In genomic region chr12:124910561-124911478, GRCh38 we compare ENCODE assay signal across 8 cellular contexts. TPM values are rescaled to one million over a fixed set of nuclear protein-coding genes. Genes with fewer than 3 reads are reported as not detected.
DNase-seq lines count a peak whose midpoint lies in the region; ATAC-seq and TF ChIP-seq lines count a peak whose summit lies in the region.

No MANE protein-coding gene starts in this region.

- no peak for ATAC-seq in GM18519 (IDR thresholded peaks at IDR 0.05; ENCODE audit: low FRiP score, unreplicated experiment)
- ATAC-seq in GM18520 (IDR thresholded peaks at IDR 0.05; ENCODE audit: unreplicated experiment), result no peak

- no peaks in the 10 kb centered on the region for H3K27me3 ChIP-seq in adrenal gland
- no peaks in the 10 kb centered on the region for H3K27me3 ChIP-seq in layer of hippocampus (ENCODE audit: control insufficient read depth, insufficient read depth, low read length)
- no peaks in the 10 kb centered on the region for H3K27me3 ChIP-seq in thymus (ENCODE audit: control insufficient read depth, insufficient read depth)

- peaks cover 48% of the 10 kb centered on the region for H3K4me1 Mint-ChIP-seq in activated CD4-positive, alpha-beta T cell treated with anti-CD3 and anti-CD28 coated beads, Interleukin-2, amount 10 ng/mL, durations not matched to agents 24 days and 14 days

- peaks cover 0 to 31% of the 10 kb centered on the region in 2 donors for H3K36me3 ChIP-seq in adrenal gland (replicated peaks in 1 of 2)
- peaks cover 32% of the 10 kb centered on the region for H3K36me3 ChIP-seq in thymus (ENCODE audit: control insufficient read depth, insufficient read depth)

- peak overlapping the region in 1 of 4 donors; percentile 22 for H3K4me3 ChIP-seq in adrenal gland
- H3K4me3 ChIP-seq in thymus (ENCODE audit: low read length), result peak overlapping the region; percentile 5

- peak; percentile 46 to 72 for TF ChIP-seq POLR2A in adrenal gland (IDR thresholded peaks at IDR 0.05)

- TF ChIP-seq CTCF in adrenal gland (IDR thresholded peaks at IDR 0.05), result peak in 1 of 6 experiments; percentile 1

- H3K27ac Mint-ChIP-seq in activated CD4-positive, alpha-beta T cell treated with anti-CD3 and anti-CD28 coated beads, Interleukin-2, amount 10 ng/mL, durations not matched to agents 24 days and 14 days, result peak overlapping the region; percentile 21

- H3K36me3 Mint-ChIP-seq in activated CD4-positive, alpha-beta T cell treated with anti-CD3 and anti-CD28 coated beads, Interleukin-2, amount 10 ng/mL, durations not matched to agents 24 days and 14 days (ENCODE audit: low read depth), result peaks cover 44% of the 10 kb centered on the region

- H3K27ac ChIP-seq in adrenal gland (peak overlapping the region; percentile 18 to 67 (median 39)), layer of hippocampus (ENCODE audit: low read depth, low read length) (peak overlapping the region; percentile 46), thymus (ENCODE audit: low read depth) (no peak overlapping the region)

- DNase-seq in activated CD4-positive, alpha-beta T cell treated with anti-CD3 and anti-CD28 coated beads, Interleukin-2, amount 10 ng/mL, durations not matched to agents 24 days and 14 days, result peak; percentile 64
- no peak for DNase-seq in activated CD4-positive, alpha-beta T cell treated with anti-CD3 and anti-CD28 coated beads for 48 hours
- peak in 3 of 7 donors; percentile 30 to 55 (median 49) for DNase-seq in adrenal gland
- no peak for DNase-seq in SKM-1 (lab: John Stamatoyannopoulos, UW; ENCODE audit: unreplicated experiment)

- H3K4me3 Mint-ChIP-seq in activated CD4-positive, alpha-beta T cell treated with anti-CD3 and anti-CD28 coated beads, Interleukin-2, amount 10 ng/mL, durations not matched to agents 24 days and 14 days, result peak overlapping the region; percentile 62

- WGBS in adrenal gland, 4 donors, result 60 to 66% (median 62%) methylated on average over 9 of the region's 9 CpGs
- WGBS in thymus, result 91% methylated on average over 9 of the region's 9 CpGs

- intact Hi-C loops in activated CD4-positive, alpha-beta T cell treated with anti-CD3 and anti-CD28 coated beads, Interleukin-2, amount 10 ng/mL, durations not matched to agents 24 days and 14 days (cut with micrococcal nuclease), result no loop called here
- intact Hi-C loops in adrenal gland (cut with DNase I), result no loop called here

- H3K27me3 Mint-ChIP-seq in activated CD4-positive, alpha-beta T cell treated with anti-CD3 and anti-CD28 coated beads, Interleukin-2, amount 10 ng/mL, durations not matched to agents 24 days and 14 days, result no peaks in the 10 kb centered on the region

- H3K9me3 Mint-ChIP-seq in activated CD4-positive, alpha-beta T cell treated with anti-CD3 and anti-CD28 coated beads, Interleukin-2, amount 10 ng/mL, durations not matched to agents 24 days and 14 days, result no peaks in the 10 kb centered on the region

- H3K4me1 ChIP-seq in adrenal gland (replicated peaks in 1 of 2), result peaks cover 25 to 34% of the 10 kb centered on the region in 2 donors
- H3K4me1 ChIP-seq in thymus (ENCODE audit: control insufficient read depth, insufficient read depth, low read length), result peaks cover 13% of the 10 kb centered on the region

- H3K9me3 ChIP-seq in adrenal gland (replicated peaks in 1 of 3) (no peaks in the 10 kb centered on the region), thymus (ENCODE audit: control insufficient read depth) (no peaks in the 10 kb centered on the region)

RNA-seq across cellular contexts. Expression of gene UBC, which starts 3.6 kb away (rescaled TPM):
- 778 and 788 TPM in 2 replicates for total RNA-seq in activated CD4-positive, alpha-beta T cell treated with anti-CD3 and anti-CD28 coated beads, Interleukin-2, amount 10 ng/mL, durations not matched to agents 24 days and 14 days
- total RNA-seq in adrenal gland, result 1,000 to 10,000 TPM in 4 of 8 donors, 100 to 1,000 TPM in 4; 896 to 1,700 (median 1,052) TPM
- polyA plus RNA-seq in adrenal gland (1,000 to 10,000 TPM in 2 of 3 donors, 100 to 1,000 TPM in 1; 797 to 1,499 (median 1,129) TPM), thymus (1,037 TPM)

RNA-seq across cellular contexts. Expression of gene SCARB1, which starts 47.2 kb away (rescaled TPM):
- total RNA-seq in activated CD4-positive, alpha-beta T cell treated with anti-CD3 and anti-CD28 coated beads, Interleukin-2, amount 10 ng/mL, durations not matched to agents 24 days and 14 days, result 23.8 and 25.6 TPM in 2 replicates
- total RNA-seq in adrenal gland, result 1,000 to 10,000 TPM in 5 of 8 donors, 100 to 1,000 TPM in 3; 646 to 8,580 (median 1,325) TPM
- polyA plus RNA-seq in adrenal gland (1,000 to 10,000 TPM in 2 of 3 donors, 100 to 1,000 TPM in 1; 213 to 5,784 (median 1,664) TPM), thymus (16.7 TPM)

Comparison
In these comparisons a context has a peak if more than half of its experiments do, and no peak if none do; other contexts are left out.
1. RNA of gene SCARB1, which starts 47.2 kb away (total RNA-seq): 646 to 8,580 TPM in adrenal gland; 23.8 to 25.6 TPM in activated CD4-positive, alpha-beta T cell treated with anti-CD3 and anti-CD28 coated beads, Interleukin-2, amount 10 ng/mL, durations not matched to agents 24 days and 14 days; every median in the first group is over 10 times any median in the second.